Comparison of ENCODE assay signal across 18 cellular contexts in genomic region chr1:198491028-198491427, GRCh38. TPM values are rescaled to one million over a fixed set of nuclear protein-coding genes. Genes with fewer than 3 reads are reported as not detected.
"Had no signal": no experiment of that assay in that cellular context is flagged by ENCODE, and none has a peak within 500 bp of the region (broad histone marks: within the 10 kb centered on the region; RNA-seq: fewer than 3 reads in every experiment).

No MANE protein-coding gene starts in this region.

- H3K4me1 Mint-ChIP-seq: activated naive CD8-positive, alpha-beta T cell treated with anti-CD3 and anti-CD28 coated beads for 36 hours; immature natural killer cell; stimulated activated memory B cell treated with anti-CD40 and anti-IgM and Interleukin-4, amounts not matched to agents 10 μg/mL and 1 μg/mL and 100 μg/mL, for 72 hours had no signal

- H3K27ac ChIP-seq: lower lobe of right lung, ovary, tibial nerve, vagina had no signal

- H3K27ac Mint-ChIP-seq: activated CD4-positive, alpha-beta memory T cell treated with anti-CD3 and anti-CD28 coated beads for 36 hours; activated naive CD8-positive, alpha-beta T cell treated with anti-CD3 and anti-CD28 coated beads for 36 hours; endodermal cell; immature natural killer cell; natural killer cell treated with Interleukin-12 subunit alpha and Interleukin-12 subunit beta and Interleukin-15 and Interleukin-18, amount 100 ng/mL, for 72 hours had no signal

- H3K36me3 Mint-ChIP-seq: activated CD4-positive, alpha-beta memory T cell treated with anti-CD3 and anti-CD28 coated beads for 36 hours; activated naive CD8-positive, alpha-beta T cell treated with anti-CD3 and anti-CD28 coated beads for 36 hours; natural killer cell treated with Interleukin-12 subunit alpha and Interleukin-12 subunit beta and Interleukin-15 and Interleukin-18, amount 100 ng/mL, for 72 hours; stimulated activated memory B cell treated with anti-CD40 and anti-IgM and Interleukin-4, amounts not matched to agents 10 μg/mL and 1 μg/mL and 100 μg/mL, for 72 hours had no signal

- H3K27me3 Mint-ChIP-seq: activated CD4-positive, alpha-beta memory T cell treated with anti-CD3 and anti-CD28 coated beads for 36 hours; activated naive CD8-positive, alpha-beta T cell treated with anti-CD3 and anti-CD28 coated beads for 36 hours; natural killer cell treated with Interleukin-12 subunit alpha and Interleukin-12 subunit beta and Interleukin-15 and Interleukin-18, amount 100 ng/mL, for 72 hours; stimulated activated memory B cell treated with anti-CD40 and anti-IgM and Interleukin-4, amounts not matched to agents 10 μg/mL and 1 μg/mL and 100 μg/mL, for 72 hours had no signal

- H3K27me3 ChIP-seq: ovary, tibial nerve, vagina had no signal

- H3K9me3 ChIP-seq: lower lobe of right lung, ovary, tibial nerve, vagina had no signal

- H3K36me3 ChIP-seq: lower lobe of right lung, ovary, tibial nerve, vagina had no signal

- DNase-seq: activated CD4-positive, alpha-beta memory T cell treated with anti-CD3 and anti-CD28 coated beads for 36 hours; activated gamma-delta T cell; activated naive CD8-positive, alpha-beta T cell treated with anti-CD3 and anti-CD28 coated beads for 36 hours; activated T-cell treated with anti-CD3 and anti-CD28 coated beads, Interleukin-2, amount 50 U/mL, for 48 hours; endodermal cell; immature natural killer cell; left cardiac atrium; lower lobe of right lung; ovary; small intestine; T-helper 9 cell had no signal

- ATAC-seq: esophagus mucosa; left cardiac atrium; lower lobe of right lung; natural killer cell treated with Interleukin-12 subunit alpha and Interleukin-12 subunit beta and Interleukin-15 and Interleukin-18, amount 100 ng/mL, for 72 hours; stimulated activated memory B cell treated with anti-CD40 and anti-IgM and Interleukin-4, amounts not matched to agents 10 μg/mL and 1 μg/mL and 100 μg/mL, for 72 hours had no signal

- H3K4me3 Mint-ChIP-seq: activated CD4-positive, alpha-beta memory T cell treated with anti-CD3 and anti-CD28 coated beads for 36 hours; activated naive CD8-positive, alpha-beta T cell treated with anti-CD3 and anti-CD28 coated beads for 36 hours; endodermal cell; immature natural killer cell; natural killer cell treated with Interleukin-12 subunit alpha and Interleukin-12 subunit beta and Interleukin-15 and Interleukin-18, amount 100 ng/mL, for 72 hours; stimulated activated memory B cell treated with anti-CD40 and anti-IgM and Interleukin-4, amounts not matched to agents 10 μg/mL and 1 μg/mL and 100 μg/mL, for 72 hours had no signal

- H3K9me3 Mint-ChIP-seq: activated CD4-positive, alpha-beta memory T cell treated with anti-CD3 and anti-CD28 coated beads for 36 hours; activated naive CD8-positive, alpha-beta T cell treated with anti-CD3 and anti-CD28 coated beads for 36 hours; endodermal cell; immature natural killer cell; natural killer cell treated with Interleukin-12 subunit alpha and Interleukin-12 subunit beta and Interleukin-15 and Interleukin-18, amount 100 ng/mL, for 72 hours; stimulated activated memory B cell treated with anti-CD40 and anti-IgM and Interleukin-4, amounts not matched to agents 10 μg/mL and 1 μg/mL and 100 μg/mL, for 72 hours had no signal

- H3K4me1 ChIP-seq: lower lobe of right lung, tibial nerve had no signal

- FAIRE-seq: small intestine had no signal

- H3K4me3 ChIP-seq: lower lobe of right lung, ovary, tibial nerve, vagina had no signal

RNA-seq across cellular contexts. Expression of gene ATP6V1G3, which starts 49.5 kb away (rescaled TPM):
- total RNA-seq: activated CD4-positive, alpha-beta memory T cell treated with anti-CD3 and anti-CD28 coated beads for 36 hours; activated naive CD8-positive, alpha-beta T cell treated with anti-CD3 and anti-CD28 coated beads for 36 hours; cerebellum; dermis microvascular lymphatic vessel endothelial cell; esophagus mucosa; left cardiac atrium; lower lobe of right lung; natural killer cell treated with Interleukin-12 subunit alpha and Interleukin-12 subunit beta and Interleukin-15 and Interleukin-18, amount 100 ng/mL, for 72 hours; ovary; tibial nerve; vagina had no signal
- polyA plus RNA-seq: immature natural killer cell, ovary, small intestine had no signal
